Comparison of ENCODE assay signal across 17 cellular contexts in the genomic region with DNA sequence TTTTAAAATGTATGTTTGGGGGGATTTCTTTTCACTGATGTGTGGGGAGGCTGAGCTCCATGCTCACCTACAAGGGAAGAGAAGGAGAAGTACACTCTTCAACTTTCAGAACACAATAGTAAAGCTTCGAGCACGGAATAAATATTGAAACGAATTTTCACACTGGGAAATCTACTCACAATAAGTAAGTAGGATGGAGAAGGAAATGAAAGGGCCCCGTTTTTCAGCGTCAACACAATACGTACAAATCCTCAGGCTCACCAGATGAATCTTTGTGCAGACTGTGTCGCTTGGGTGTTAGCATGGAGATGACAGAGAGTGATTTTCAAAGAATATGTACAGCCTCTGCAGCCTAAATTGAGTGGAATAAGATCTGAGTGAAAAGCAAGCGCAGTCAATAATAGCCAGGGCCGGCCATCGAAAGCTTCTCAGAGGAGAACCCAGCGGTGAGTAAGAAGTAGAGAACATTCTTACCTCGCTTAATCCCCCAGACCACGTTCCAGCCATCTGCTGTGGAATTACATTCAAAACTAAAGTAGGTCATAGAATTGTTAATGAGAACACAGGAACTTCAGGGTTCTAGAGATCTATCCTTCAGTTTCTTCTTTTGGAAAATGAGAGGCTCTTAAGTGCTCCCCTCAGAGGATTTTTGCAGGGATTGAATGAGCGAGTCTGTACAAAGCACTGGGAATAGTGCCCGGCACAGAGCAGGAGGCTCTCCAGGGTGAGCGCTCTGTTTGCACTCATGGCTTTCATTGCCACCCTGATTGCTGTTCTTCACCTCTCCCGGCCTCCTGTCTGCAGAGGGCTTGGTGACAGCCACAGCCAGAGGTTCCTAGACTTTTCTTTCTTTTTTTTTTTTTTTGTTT.
DNase-seq lines count a peak whose midpoint lies in the region; ATAC-seq and TF ChIP-seq lines count a peak whose summit lies in the region.
"Had no signal": no experiment of that assay in that cellular context is flagged by ENCODE, and none has a peak within 500 bp of the region (broad histone marks: within the 10 kb centered on the region; RNA-seq: fewer than 3 reads in every experiment).

No MANE protein-coding gene starts in this region.

- H4K20me1 ChIP-seq in neural progenitor cell (ENCODE audit: low read depth) = no peaks in the 10 kb centered on the region

- no peaks in the 10 kb centered on the region for H3K36me3 Mint-ChIP-seq in activated T-helper 17 cell treated with anti-CD3 and anti-CD28 coated beads, Interleukin-2, amount 50 U/mL, for 72 hours (ENCODE audit: low read depth)
- no peaks in the 10 kb centered on the region for H3K36me3 Mint-ChIP-seq in neural progenitor cell
- H3K36me3 Mint-ChIP-seq in activated CD8-positive, alpha-beta T cell treated with anti-CD3 and anti-CD28 coated beads, Interleukin-2, amount 10 ng/mL, durations not matched to agents 7 days and 5 days (ENCODE audit: low read depth) = no peaks in the 10 kb centered on the region

- TF ChIP-seq CTCF in neural progenitor cell (IDR thresholded peaks at IDR 0.05) = no peak

- peaks cover 3% of the 10 kb centered on the region for H3K27me3 Mint-ChIP-seq in activated T-helper 17 cell treated with anti-CD3 and anti-CD28 coated beads, Interleukin-2, amount 50 U/mL, for 72 hours
- H3K27me3 Mint-ChIP-seq in neural progenitor cell (ENCODE audit: insufficient read depth, low read depth) = peaks cover 7% of the 10 kb centered on the region
- peaks cover 19% of the 10 kb centered on the region for H3K27me3 Mint-ChIP-seq in activated CD8-positive, alpha-beta T cell treated with anti-CD3 and anti-CD28 coated beads, Interleukin-2, amount 10 ng/mL, durations not matched to agents 7 days and 5 days (ENCODE audit: low read depth)

- no peak overlapping the region for H3K27ac ChIP-seq in neural progenitor cell
- peak overlapping the region; percentile 60 for H3K27ac ChIP-seq in substantia nigra (ENCODE audit: low read depth, low read length, poor library complexity, severe bottlenecking)

- no peak overlapping the region for H3K27ac Mint-ChIP-seq in activated T-helper 17 cell treated with anti-CD3 and anti-CD28 coated beads, Interleukin-2, amount 50 U/mL, for 72 hours
- no peak overlapping the region for H3K27ac Mint-ChIP-seq in neural progenitor cell
- H3K27ac Mint-ChIP-seq in activated CD8-positive, alpha-beta T cell treated with anti-CD3 and anti-CD28 coated beads, Interleukin-2, amount 10 ng/mL, durations not matched to agents 7 days and 5 days = no peak overlapping the region

- H3K9me3 Mint-ChIP-seq in activated T-helper 17 cell treated with anti-CD3 and anti-CD28 coated beads, Interleukin-2, amount 50 U/mL, for 72 hours = no peaks in the 10 kb centered on the region
- H3K9me3 Mint-ChIP-seq in neural progenitor cell = no peaks in the 10 kb centered on the region
- no peaks in the 10 kb centered on the region for H3K9me3 Mint-ChIP-seq in activated CD8-positive, alpha-beta T cell treated with anti-CD3 and anti-CD28 coated beads, Interleukin-2, amount 10 ng/mL, durations not matched to agents 7 days and 5 days (ENCODE audit: insufficient read depth)
- H3K9me3 Mint-ChIP-seq: IgD-negative memory B cell had no signal

- peak overlapping the region; percentile 22 for H3K4me3 Mint-ChIP-seq in activated T-helper 17 cell treated with anti-CD3 and anti-CD28 coated beads, Interleukin-2, amount 50 U/mL, for 72 hours
- H3K4me3 Mint-ChIP-seq in neural progenitor cell = no peak overlapping the region
- no peak overlapping the region for H3K4me3 Mint-ChIP-seq in activated CD8-positive, alpha-beta T cell treated with anti-CD3 and anti-CD28 coated beads, Interleukin-2, amount 10 ng/mL, durations not matched to agents 7 days and 5 days
- H3K4me3 Mint-ChIP-seq: IgD-negative memory B cell had no signal

- H2AFZ ChIP-seq in neural progenitor cell (replicated peaks) = no peak overlapping the region

- peaks cover 5% of the 10 kb centered on the region for H3K4me1 Mint-ChIP-seq in activated T-helper 17 cell treated with anti-CD3 and anti-CD28 coated beads, Interleukin-2, amount 50 U/mL, for 72 hours
- H3K4me1 Mint-ChIP-seq in neural progenitor cell = peaks cover 4% of the 10 kb centered on the region
- H3K4me1 Mint-ChIP-seq in activated CD8-positive, alpha-beta T cell treated with anti-CD3 and anti-CD28 coated beads, Interleukin-2, amount 10 ng/mL, durations not matched to agents 7 days and 5 days (ENCODE audit: low read depth) = peaks cover 5% of the 10 kb centered on the region

- peak; percentile 74 for DNase-seq in globus pallidus (ENCODE audit: low spot score)
- peak; percentile 5 for DNase-seq in neural progenitor cell (ENCODE audit: low spot score)
- DNase-seq in substantia nigra (lab: John Stamatoyannopoulos, UW) = peak in 36 of 49 donors; percentile 1 to 71 (median 36)
- DNase-seq in COR-L47 (lab: John Stamatoyannopoulos, UW) = no peak
- no peak for DNase-seq in activated CD8-positive, alpha-beta T cell treated with anti-CD3 and anti-CD28 coated beads, Interleukin-2, amount 10 ng/mL, durations not matched to agents 7 days and 5 days
- no peak for DNase-seq in GOT3 (lab: John Stamatoyannopoulos, UW)
- DNase-seq: Caco-2, HCEC 1CT, NCI-H1417, NCI-H2029 treated with DMSO at 0.1 percent for 48 hours, NCI-H2227 treated with DMSO at 0.1 percent for 48 hours, NCI-H526, PC-3 had no signal

- no peaks in the 10 kb centered on the region for H3K79me2 ChIP-seq in neural progenitor cell (ENCODE audit: low read depth)

- H3K9me3 ChIP-seq in neural progenitor cell (ENCODE audit: low read depth) = no peaks in the 10 kb centered on the region
- H3K9me3 ChIP-seq: Caco-2 had no signal

- no peaks in the 10 kb centered on the region for H3F3A ChIP-seq in neural progenitor cell (ENCODE audit: low read depth)

- H3K9ac ChIP-seq in neural progenitor cell = no peak overlapping the region

- H3K27me3 ChIP-seq in neural progenitor cell = no peaks in the 10 kb centered on the region

- no peaks in the 10 kb centered on the region for H3K4me1 ChIP-seq in neural progenitor cell
- H3K4me1 ChIP-seq: Caco-2 had no signal

- no peaks in the 10 kb centered on the region for H3K36me3 ChIP-seq in neural progenitor cell

- no peak overlapping the region for H3K4me3 ChIP-seq in neural progenitor cell
- H3K4me3 ChIP-seq: GM12878 had no signal

- CTCF ChIA-PET in activated CD8-positive, alpha-beta T cell treated with anti-CD3 and anti-CD28 coated beads, Interleukin-2, amount 10 ng/mL, durations not matched to agents 7 days and 5 days (lab: Charles Lee) = interaction anchor here (1.3 to 6.5 kb wide), 3 partner anchors 13 to 298 kb away, joined by 3 to 63 read pairs (median 3); no protein-coding TSS in a partner anchor

- H3K4me2 ChIP-seq in neural progenitor cell = no peak overlapping the region

- ATAC-seq in activated T-helper 17 cell treated with anti-CD3 and anti-CD28 coated beads, Interleukin-2, amount 50 U/mL, for 72 hours (replicated peaks) = peak; percentile 65
- ATAC-seq in GM19397 (IDR thresholded peaks at IDR 0.05; ENCODE audit: unreplicated experiment) = no peak
- no peak for ATAC-seq in activated CD8-positive, alpha-beta T cell treated with anti-CD3 and anti-CD28 coated beads, Interleukin-2, amount 10 ng/mL, durations not matched to agents 7 days and 5 days
- ATAC-seq: GM12878, PC-3 had no signal

- POLR2A ChIA-PET in activated CD8-positive, alpha-beta T cell treated with anti-CD3 and anti-CD28 coated beads, Interleukin-2, amount 10 ng/mL, durations not matched to agents 7 days and 5 days (lab: Charles Lee) = no interaction called here

Comparison
In these comparisons a context has a peak if more than half of its experiments do, and no peak if none do; other contexts are left out.
1. DNase-seq: peak in globus pallidus (single experiment), neural progenitor cell (single experiment) and substantia nigra (36 of 49); none in COR-L47 (single experiment), activated CD8-positive, alpha-beta T cell treated with anti-CD3 and anti-CD28 coated beads, Interleukin-2, amount 10 ng/mL, durations not matched to agents 7 days and 5 days (single experiment) and GOT3 (single experiment).